8 cellular contexts compared by ENCODE assay signal in the genomic region with DNA sequence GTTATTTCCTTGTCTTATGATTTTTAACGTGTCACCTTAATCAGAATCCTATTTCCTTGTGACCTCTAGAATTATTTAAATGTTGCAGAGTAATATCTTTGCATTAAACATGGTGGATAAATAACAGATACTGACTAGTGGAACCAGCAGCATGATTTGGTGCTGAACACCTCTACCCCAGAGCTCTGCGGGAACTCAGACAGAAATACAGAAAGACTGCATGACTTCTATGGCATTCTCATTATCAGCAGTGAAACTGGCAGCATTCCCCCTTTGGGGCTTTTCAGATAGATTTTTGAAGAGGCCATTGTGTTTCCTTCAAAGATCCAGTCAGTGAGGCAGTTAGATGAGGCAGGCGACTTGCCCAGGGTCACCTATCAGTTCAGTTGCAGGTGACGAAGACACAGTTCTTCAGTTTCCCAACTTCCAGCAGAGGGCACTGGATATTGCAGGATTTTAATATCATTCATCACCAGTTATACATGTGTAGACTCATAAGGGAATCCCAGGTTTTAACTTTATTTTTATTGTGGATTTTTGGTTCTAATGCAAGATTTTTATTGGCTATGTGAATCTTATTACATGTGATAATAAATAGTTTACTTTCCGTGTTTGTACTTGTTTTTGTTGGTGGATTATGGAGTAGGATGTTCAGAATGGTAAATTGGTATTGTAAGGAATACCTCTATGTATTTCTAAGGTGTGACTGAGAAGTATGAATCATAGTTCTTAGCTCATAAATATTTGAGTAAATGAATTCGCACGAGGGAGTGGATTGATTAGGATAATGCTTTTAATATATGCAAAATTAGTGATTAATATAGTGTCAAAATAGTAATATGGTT.
A peak's percentile ranks its signal among the peaks of the same experiment; 100 is the strongest.
DNase-seq lines count a peak whose midpoint lies in the region; ATAC-seq, FAIRE-seq and TF ChIP-seq lines count a peak whose summit lies in the region.

No MANE protein-coding gene starts in this region.

- H2AFZ ChIP-seq in hepatocyte: no peak overlapping the region

- POLR2A ChIA-PET in A549 (lab: Yijun Ruan, JAX): no interaction called here
- POLR2A ChIA-PET in activated CD4-positive, alpha-beta memory T cell treated with anti-CD3 and anti-CD28 coated beads, Interleukin-2, amount 10 ng/mL, durations not matched to agents 7 days and 5 days (lab: Charles Lee): no interaction called here

- CTCF ChIA-PET in A549 (lab: Yijun Ruan, JAX): interaction anchor here (0.6 to 2.3 kb wide), 8 partner anchors 13 to 424 kb away, joined by 3 to 28 read pairs (median 3); no protein-coding TSS in a partner anchor
- CTCF ChIA-PET in activated CD4-positive, alpha-beta memory T cell treated with anti-CD3 and anti-CD28 coated beads, Interleukin-2, amount 10 ng/mL, durations not matched to agents 7 days and 5 days (lab: Charles Lee): no interaction called here

- WGBS in A549 (ENCODE audit: missing lambda C conversion rate): 55% methylated on average over 7 of the region's 7 CpGs
- WGBS in hepatocyte (ENCODE audit: low lambda C conversion rate, missing lambda C conversion rate): 79% methylated on average over 7 of the region's 7 CpGs

- no peaks in the 10 kb centered on the region for H3K4me1 Mint-ChIP-seq in HFFc6 (ENCODE audit: low read depth)
- no peaks in the 10 kb centered on the region for H3K4me1 Mint-ChIP-seq in activated CD4-positive, alpha-beta memory T cell treated with anti-CD3 and anti-CD28 coated beads, Interleukin-2, amount 10 ng/mL, durations not matched to agents 7 days and 5 days

- no peaks in the 10 kb centered on the region for H3K36me3 Mint-ChIP-seq in HFFc6 (ENCODE audit: low read depth)
- H3K36me3 Mint-ChIP-seq in activated CD4-positive, alpha-beta memory T cell treated with anti-CD3 and anti-CD28 coated beads, Interleukin-2, amount 10 ng/mL, durations not matched to agents 7 days and 5 days (ENCODE audit: low read depth): no peaks in the 10 kb centered on the region

- H3K4me1 ChIP-seq in A549 (no peaks in the 10 kb centered on the region), hepatocyte (ENCODE audit: insufficient read depth) (peaks cover 6% of the 10 kb centered on the region)

- H3K4me2 ChIP-seq in A549: no peak overlapping the region
- H3K4me2 ChIP-seq in hepatocyte: no peak overlapping the region

- no peak for TF ChIP-seq POLR2A in A549 (IDR thresholded peaks at IDR 0.05; ENCODE audit: low read length)

- peak; percentile 66 to 75 for TF ChIP-seq RAD21 in A549 (conservative IDR thresholded peaks at IDR 0.05 in 1 of 2, IDR thresholded peaks at IDR 0.05 in 1 of 2)

- no peaks in the 10 kb centered on the region for H3K9me2 ChIP-seq in hepatocyte (replicated peaks; ENCODE audit: insufficient read depth)

- TF ChIP-seq CTCF in A549 (IDR thresholded peaks at IDR 0.05) (peak; percentile 59), HFFc6 (IDR thresholded peaks at IDR 0.05) (peak; percentile 81), hepatocyte (IDR thresholded peaks at IDR 0.05; ENCODE audit: poor library complexity) (peak; percentile 56)

- no peak overlapping the region for H3K27ac ChIP-seq in A549
- no peak overlapping the region for H3K27ac ChIP-seq in hepatocyte

- H3K36me3 ChIP-seq in hepatocyte (replicated peaks; ENCODE audit: insufficient read depth, low read depth): peaks cover 6% of the 10 kb centered on the region

- H3K9me3 ChIP-seq in A549: no peaks in the 10 kb centered on the region
- H3K9me3 ChIP-seq in hepatocyte (ENCODE audit: low read depth): no peaks in the 10 kb centered on the region

- H3K27me3 Mint-ChIP-seq in HFFc6 (ENCODE audit: insufficient read depth): no peaks in the 10 kb centered on the region; the same call in 1 of the 2 replicates
- H3K27me3 Mint-ChIP-seq in activated CD4-positive, alpha-beta memory T cell treated with anti-CD3 and anti-CD28 coated beads, Interleukin-2, amount 10 ng/mL, durations not matched to agents 7 days and 5 days: no peaks in the 10 kb centered on the region

- H3K79me2 ChIP-seq in hepatocyte: peaks cover 4% of the 10 kb centered on the region

- no peaks in the 10 kb centered on the region for H3K27me3 ChIP-seq in hepatocyte

- peak; percentile 73 to 83; a peak in 4 of 6 replicates for ATAC-seq in A549
- no peak for ATAC-seq in HG03159 (IDR thresholded peaks at IDR 0.05; ENCODE audit: unreplicated experiment)
- ATAC-seq in HG03280 (IDR thresholded peaks at IDR 0.05; ENCODE audit: unreplicated experiment): no peak

- H3K27ac Mint-ChIP-seq in HFFc6: no peak overlapping the region
- no peak overlapping the region for H3K27ac Mint-ChIP-seq in activated CD4-positive, alpha-beta memory T cell treated with anti-CD3 and anti-CD28 coated beads, Interleukin-2, amount 10 ng/mL, durations not matched to agents 7 days and 5 days

- no peak overlapping the region for H3K4me3 Mint-ChIP-seq in HFFc6
- H3K4me3 Mint-ChIP-seq in activated CD4-positive, alpha-beta memory T cell treated with anti-CD3 and anti-CD28 coated beads, Interleukin-2, amount 10 ng/mL, durations not matched to agents 7 days and 5 days: no peak overlapping the region

- no peak for TF ChIP-seq EP300 in A549 (IDR thresholded peaks at IDR 0.05)

- H3K9me3 Mint-ChIP-seq in HFFc6: no peaks in the 10 kb centered on the region
- no peaks in the 10 kb centered on the region for H3K9me3 Mint-ChIP-seq in activated CD4-positive, alpha-beta memory T cell treated with anti-CD3 and anti-CD28 coated beads, Interleukin-2, amount 10 ng/mL, durations not matched to agents 7 days and 5 days

- no peak for FAIRE-seq in A549 (lab: Jason Lieb, UNC)

- H4K20me1 ChIP-seq in hepatocyte (ENCODE audit: insufficient read depth, poor library complexity, severe bottlenecking): peaks cover 8% of the 10 kb centered on the region

- H3K4me3 ChIP-seq in A549 (no peak overlapping the region), hepatocyte (no peak overlapping the region)

- peak; percentile 6 to 37 for DNase-seq in A549 (ENCODE audit: low read depth in 1 of 2, low spot score in 1 of 2)
- peak; percentile 32 for DNase-seq in HFFc6
- DNase-seq in SW480 (ENCODE audit: low spot score): peak; percentile 44
- peak; percentile 30 for DNase-seq in hepatocyte (ENCODE audit: low spot score)
- DNase-seq in activated CD4-positive, alpha-beta memory T cell treated with anti-CD3 and anti-CD28 coated beads, Interleukin-2, amount 10 ng/mL, durations not matched to agents 7 days and 5 days: no peak
- no peak for DNase-seq in mucosa of gallbladder (ENCODE audit: low spot score)

TF ChIP-seq in A549, 52 proteins besides CTCF, POLR2A, EP300 and RAD21:
- TF ChIP-seq SMC3 (IDR thresholded peaks at IDR 0.05): peak; percentile 70
- no peak for TF ChIP-seq ZC3H11A (IDR thresholded peaks at IDR 0.05)
- TF ChIP-seq KDM1A (IDR thresholded peaks at IDR 0.05; ENCODE audit: low read depth): no peak
- TF ChIP-seq MAZ (IDR thresholded peaks at IDR 0.05; ENCODE audit: borderline replicate concordance, low read depth, low read length): no peak
- TF ChIP-seq HOXB13 (CRISPR knock-in tag; IDR thresholded peaks at IDR 0.05; ENCODE audit: low read depth): no peak
- no peak for TF ChIP-seq FOXS1 (CRISPR knock-in tag; IDR thresholded peaks at IDR 0.05)
- no peak for TF ChIP-seq BHLHE40 (IDR thresholded peaks at IDR 0.05; ENCODE audit: low read depth, low read length)
- no peak for TF ChIP-seq JUN (IDR thresholded peaks at IDR 0.05)

Comparison
In these comparisons a context has a peak if more than half of its experiments do, and no peak if none do; other contexts are left out.
1. ATAC-seq: peak in A549 (2 of 2); none in HG03159 (single experiment) and HG03280 (single experiment).
2. DNase-seq: peak in A549 (2 of 2), HFFc6 (single experiment), SW480 (single experiment) and hepatocyte (single experiment); none in activated CD4-positive, alpha-beta memory T cell treated with anti-CD3 and anti-CD28 coated beads, Interleukin-2, amount 10 ng/mL, durations not matched to agents 7 days and 5 days (single experiment) and mucosa of gallbladder (single experiment).
3. Peak in every context shown above with its lines, with median percentiles within 50 percentile points of each other: CTCF ChIP-seq.